ENCODE assay signal across 14 cellular contexts in the genomic region with DNA sequence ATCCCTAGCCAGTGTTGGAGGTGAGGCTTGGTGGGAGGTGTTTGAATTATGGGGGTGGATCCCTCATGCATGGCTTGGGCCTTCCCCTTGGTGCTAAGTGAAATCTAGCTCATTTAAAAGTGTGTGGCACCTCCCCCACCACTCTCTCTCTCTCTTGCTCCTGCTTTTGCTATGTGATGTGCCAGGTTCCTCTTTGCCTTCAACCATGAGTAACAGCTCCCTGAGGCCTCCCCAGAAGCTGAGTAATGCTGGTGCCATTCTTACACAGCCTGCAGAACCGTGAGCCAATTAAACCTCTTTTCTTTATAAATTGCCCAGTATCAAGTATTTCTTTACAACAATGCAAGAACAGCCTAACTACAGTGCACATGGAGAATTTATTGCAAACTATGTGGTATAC.
"Had no signal": no experiment of that assay in that cellular context is flagged by ENCODE, and none has a peak within 500 bp of the region (broad histone marks: within the 10 kb centered on the region; RNA-seq: fewer than 3 reads in every experiment).

No MANE protein-coding gene starts in this region.

- H3K36me3 Mint-ChIP-seq: neural progenitor cell had no signal

- H3K4me2 ChIP-seq: neural progenitor cell had no signal

- ATAC-seq: gastroesophageal sphincter, left ventricle myocardium superior had no signal

- H3K9ac ChIP-seq: neural progenitor cell, parathyroid adenoma had no signal

- H3K27me3 Mint-ChIP-seq: activated CD4-positive, alpha-beta memory T cell treated with anti-CD3 and anti-CD28 coated beads, Interleukin-2, amount 10 ng/mL, durations not matched to agents 7 days and 5 days had no signal

- H3K4me3 Mint-ChIP-seq: activated CD4-positive, alpha-beta memory T cell treated with anti-CD3 and anti-CD28 coated beads, Interleukin-2, amount 10 ng/mL, durations not matched to agents 7 days and 5 days; neural progenitor cell had no signal

- H3K27ac ChIP-seq: colonic mucosa, gastroesophageal sphincter, neural progenitor cell, parathyroid adenoma, tibial artery had no signal

- H3K79me2 ChIP-seq: parathyroid adenoma had no signal

- H3K27me3 ChIP-seq: colonic mucosa, gastroesophageal sphincter, neural progenitor cell, tibial artery had no signal

- H3K36me3 ChIP-seq: colonic mucosa, gastroesophageal sphincter, neural progenitor cell, tibial artery had no signal

- DNase-seq: activated CD4-positive, alpha-beta memory T cell treated with anti-CD3 and anti-CD28 coated beads, Interleukin-2, amount 10 ng/mL, durations not matched to agents 7 days and 5 days; activated CD4-positive, CD25-positive, alpha-beta regulatory T cell treated with anti-CD3 and anti-CD28 coated beads, Interleukin-2, amount 50 U/mL, for 72 hours; activated gamma-delta T cell treated with Interleukin-2 at 50 U/mL for 16 hours; activated T-cell treated with anti-CD3 and anti-CD28 coated beads, Interleukin-2, amount 50 U/mL, for 48 hours; caudate nucleus; colonic mucosa; kidney; left ventricle myocardium superior; stimulated activated CD4-positive, alpha-beta T cell treated with anti-CD3 and anti-CD28 coated beads, Interleukin-15, amount 100 ng/mL, for 24 hours; T-helper 2 cell; tibial artery had no signal

- H3K4me3 ChIP-seq: colonic mucosa, gastroesophageal sphincter, neural progenitor cell, tibial artery had no signal

- H3K9me3 ChIP-seq: colonic mucosa, gastroesophageal sphincter, tibial artery had no signal

- H3K4me1 ChIP-seq: colonic mucosa, gastroesophageal sphincter, neural progenitor cell, parathyroid adenoma, tibial artery had no signal

- H3K27ac Mint-ChIP-seq: activated CD4-positive, alpha-beta memory T cell treated with anti-CD3 and anti-CD28 coated beads, Interleukin-2, amount 10 ng/mL, durations not matched to agents 7 days and 5 days; neural progenitor cell had no signal

- H2AFZ ChIP-seq: neural progenitor cell, parathyroid adenoma had no signal

- H3K4me1 Mint-ChIP-seq: activated CD4-positive, alpha-beta memory T cell treated with anti-CD3 and anti-CD28 coated beads, Interleukin-2, amount 10 ng/mL, durations not matched to agents 7 days and 5 days had no signal

- H3K9me3 Mint-ChIP-seq: activated CD4-positive, alpha-beta memory T cell treated with anti-CD3 and anti-CD28 coated beads, Interleukin-2, amount 10 ng/mL, durations not matched to agents 7 days and 5 days had no signal
